6 cellular contexts compared by ENCODE assay signal in genomic region chr10:20740128-20740527, GRCh38.
"Had no signal": no experiment of that assay in that cellular context is flagged by ENCODE, and none has a peak within 500 bp of the region (broad histone marks: within the 10 kb centered on the region; RNA-seq: fewer than 3 reads in every experiment).

No MANE protein-coding gene starts in this region.

- H3K4me3 ChIP-seq: GM23338, K562 had no signal

- ATAC-seq: GM23338, K562 had no signal

- DNase-seq: H9, HCEC 1CT, IMR-90, KG1 had no signal

- H2AFZ ChIP-seq: GM23338 had no signal

- H3K4me2 ChIP-seq: GM23338 had no signal
